8 cellular contexts compared by ENCODE assay signal in genomic region chr17:7001562-7001961, GRCh38. TPM values are rescaled to one million over a fixed set of nuclear protein-coding genes. Genes with fewer than 3 reads are reported as not detected.
DNase-seq lines count a peak whose midpoint lies in the region; ATAC-seq, FAIRE-seq and TF ChIP-seq lines count a peak whose summit lies in the region.

No MANE protein-coding gene starts in this region.

- TF ChIP-seq POLR2A in body of pancreas (IDR thresholded peaks at IDR 0.05) = no peak

- peaks cover 6 to 17% of the 10 kb centered on the region in 2 donors for H3K36me3 ChIP-seq in body of pancreas (replicated peaks in 1 of 2; ENCODE audit: insufficient read depth in 1 of 2, low read depth in 2 of 2)
- peaks cover 8 to 66% (median 12%) of the 10 kb centered on the region in 3 experiments for H3K36me3 ChIP-seq in naive thymus-derived CD4-positive, alpha-beta T cell (ENCODE audit: control insufficient read depth in 2 of 3, insufficient read depth in 3 of 3, low read length in 3 of 3)

- no peaks in the 10 kb centered on the region for H3K27me3 ChIP-seq in body of pancreas
- H3K27me3 ChIP-seq in naive thymus-derived CD4-positive, alpha-beta T cell (ENCODE audit: control insufficient read depth in 2 of 2, insufficient read depth in 2 of 2, low read length in 2 of 2) = no peaks in the 10 kb centered on the region

- H3K4me3 Mint-ChIP-seq in naive thymus-derived CD4-positive, alpha-beta T cell = no peak overlapping the region

- peaks cover 0 to 2% (median 0%) of the 10 kb centered on the region in 11 donors for H3K9me3 Mint-ChIP-seq in naive thymus-derived CD4-positive, alpha-beta T cell

- CTCF ChIA-PET in naive thymus-derived CD4-positive, alpha-beta T cell (lab: Charles Lee) = no interaction called here

- intact Hi-C loops in body of pancreas (cut with DNase I) = loop anchor here (10.0 kb wide), 1 partner anchor 87 kb away; no protein-coding TSS in a partner anchor
- intact Hi-C loops in naive thymus-derived CD4-positive, alpha-beta T cell (cut with micrococcal nuclease) = loop anchor here in 1 of 2 donors (5.0 kb wide), 1 partner anchor 334 kb away; no protein-coding TSS in a partner anchor

- H3K4me3 ChIP-seq in body of pancreas = no peak overlapping the region
- no peak overlapping the region for H3K4me3 ChIP-seq in naive thymus-derived CD4-positive, alpha-beta T cell (ENCODE audit: low read length)

- H3K27ac ChIP-seq in body of pancreas = no peak overlapping the region
- no peak overlapping the region for H3K27ac ChIP-seq in naive thymus-derived CD4-positive, alpha-beta T cell (ENCODE audit: low read depth, low read length)

- H3K9me3 ChIP-seq in body of pancreas = no peaks in the 10 kb centered on the region
- no peaks in the 10 kb centered on the region for H3K9me3 ChIP-seq in naive thymus-derived CD4-positive, alpha-beta T cell (ENCODE audit: control insufficient read depth in 2 of 3, low read length in 3 of 3)

- no peak for FAIRE-seq in D721Med (lab: Jason Lieb, UNC)

- TF ChIP-seq CTCF in D721Med (IDR thresholded peaks at IDR 0.05; ENCODE audit: insufficient read depth, missing control alignments) (peak; percentile 10), body of pancreas (IDR thresholded peaks at IDR 0.05) (peak in 5 of 7 experiments; percentile 15 to 35 (median 31))

- peaks cover 9 to 45% (median 29%) of the 10 kb centered on the region in 5 donors for H3K36me3 Mint-ChIP-seq in naive thymus-derived CD4-positive, alpha-beta T cell

- no peaks in the 10 kb centered on the region for H3K4me1 ChIP-seq in body of pancreas
- no peaks in the 10 kb centered on the region for H3K4me1 ChIP-seq in naive thymus-derived CD4-positive, alpha-beta T cell (ENCODE audit: control insufficient read depth in 2 of 2, insufficient read depth in 2 of 2, low read length in 2 of 2)

- POLR2A ChIA-PET in naive thymus-derived CD4-positive, alpha-beta T cell (lab: Charles Lee) = interaction anchor here (0.5 to 2.0 kb wide), 2 partner anchors 11 to 140 kb away, joined by 3 to 4 read pairs; partner anchors contain the start of gene RNASEK

- no peaks in the 10 kb centered on the region for H3K27me3 Mint-ChIP-seq in naive thymus-derived CD4-positive, alpha-beta T cell

- peaks cover 6 to 22% (median 12%) of the 10 kb centered on the region in 7 donors for H3K4me1 Mint-ChIP-seq in naive thymus-derived CD4-positive, alpha-beta T cell

- WGBS in body of pancreas, 2 donors = 50 to 62% methylated on average over 6 of the region's 6 CpGs

- no peak for DNase-seq in D721Med (ENCODE audit: insufficient read length, low spot score)
- DNase-seq in NOMO-1 treated with DMSO at 0.1 percent for 48 hours (lab: John Stamatoyannopoulos, UW; ENCODE audit: unreplicated experiment) = peak; percentile 9
- peak in 1 of 4 donors; percentile 41 for DNase-seq in body of pancreas
- DNase-seq in naive thymus-derived CD4-positive, alpha-beta T cell = peak in 4 of 9 donors; percentile 19 to 44 (median 26)
- no peak for DNase-seq in cortex of kidney (lab: John Stamatoyannopoulos, UW)
- DNase-seq in middle frontal gyrus (ENCODE audit: extremely low spot score, low spot score) = no peak

- H3K27ac Mint-ChIP-seq in naive thymus-derived CD4-positive, alpha-beta T cell = peak overlapping the region in 4 of 9 donors; percentile 39 to 77 (median 53)

- ATAC-seq in body of pancreas (no peak), GM19395 (IDR thresholded peaks at IDR 0.05; ENCODE audit: unreplicated experiment) (no peak), GM21423 (IDR thresholded peaks at IDR 0.05; ENCODE audit: unreplicated experiment) (no peak)
- ATAC-seq in naive thymus-derived CD4-positive, alpha-beta T cell = peak; percentile 37

RNA-seq across cellular contexts. Expression of gene ALOX12, which starts 5.7 kb away (rescaled TPM):
- not detected for total RNA-seq in body of pancreas
- total RNA-seq in naive thymus-derived CD4-positive, alpha-beta T cell = 1 to 10 TPM in 1 of 5 experiments, not detected in 4; 1.0 TPM
- under 1 TPM; 0.08 to 0.48 TPM for polyA plus RNA-seq in naive thymus-derived CD4-positive, alpha-beta T cell

RNA-seq across cellular contexts. Expression of gene RNASEK, which starts 10.9 kb away (rescaled TPM):
- 10 to 100 TPM in 1 of 2 donors, 1 to 10 TPM in 1; 9.9 to 87.4 TPM for total RNA-seq in body of pancreas
- total RNA-seq in naive thymus-derived CD4-positive, alpha-beta T cell = 100 to 1,000 TPM; 107 to 184 (median 140) TPM
- 100 to 1,000 TPM; 539 to 628 TPM for polyA plus RNA-seq in naive thymus-derived CD4-positive, alpha-beta T cell

RNA-seq across cellular contexts. Expression of gene BCL6B, which starts 21.3 kb away (rescaled TPM):
- total RNA-seq in body of pancreas = 1 to 10 TPM; 1.6 to 8.9 TPM
- total RNA-seq in naive thymus-derived CD4-positive, alpha-beta T cell = under 1 TPM in 1 of 5 experiments, not detected in 4; 0.70 TPM
- polyA plus RNA-seq in naive thymus-derived CD4-positive, alpha-beta T cell = not detected

RNA-seq across cellular contexts. Expression of gene SLC16A13, which starts 34.3 kb away (rescaled TPM):
- total RNA-seq in body of pancreas = 1 to 10 TPM in 1 of 2 donors, not detected in 1; 1.6 TPM
- total RNA-seq in naive thymus-derived CD4-positive, alpha-beta T cell = 10 to 100 TPM in 3 of 5 experiments, 1 to 10 TPM in 2; 3.4 to 20.9 (median 15.0) TPM
- 1 to 10 TPM; 1.8 to 3.5 TPM for polyA plus RNA-seq in naive thymus-derived CD4-positive, alpha-beta T cell

RNA-seq across cellular contexts. Expression of gene SLC16A11, which starts 42.3 kb away (rescaled TPM):
- total RNA-seq in body of pancreas = 10 to 100 TPM in 1 of 2 donors, 1 to 10 TPM in 1; 4.2 to 10.9 TPM
- total RNA-seq in naive thymus-derived CD4-positive, alpha-beta T cell = 1 to 10 TPM in 3 of 5 experiments, under 1 TPM in 2; 0.24 to 1.7 (median 1.4) TPM
- polyA plus RNA-seq in naive thymus-derived CD4-positive, alpha-beta T cell = 1 to 10 TPM; 1.1 TPM
